ENCODE assay signal across 10 cellular contexts in the genomic region with DNA sequence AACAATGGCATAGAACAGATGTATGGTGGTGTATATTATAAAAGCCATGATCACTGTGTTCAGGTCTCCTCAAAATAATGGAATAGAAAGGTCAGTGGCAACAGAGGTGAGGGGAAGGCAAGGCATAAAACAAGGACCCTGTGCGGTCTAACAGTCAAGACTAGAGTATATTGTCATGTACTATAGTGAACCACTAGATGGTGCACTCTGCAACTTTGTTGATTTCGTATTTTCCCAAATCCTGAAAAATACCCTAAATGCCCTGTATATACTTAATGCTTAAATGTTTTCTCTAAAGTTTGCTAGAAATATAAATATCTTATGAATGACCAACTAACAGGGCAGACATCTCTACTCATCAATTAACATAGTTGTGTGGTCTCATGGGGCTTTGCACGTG.
A peak's percentile ranks its signal among the peaks of the same experiment; 100 is the strongest.
DNase-seq lines count a peak whose midpoint lies in the region; ATAC-seq and TF ChIP-seq lines count a peak whose summit lies in the region.
"Had no signal": no experiment of that assay in that cellular context is flagged by ENCODE, and none has a peak within 500 bp of the region (broad histone marks: within the 10 kb centered on the region; RNA-seq: fewer than 3 reads in every experiment).

No MANE protein-coding gene starts in this region.

- 72% methylated on average over 3 of the region's 3 CpGs for WGBS in mammary epithelial cell (ENCODE audit: low coverage, missing lambda C conversion rate)

- H3K9ac ChIP-seq in mammary epithelial cell (ENCODE audit: insufficient read depth, low read length), result no peak overlapping the region
- H3K9ac ChIP-seq in neural progenitor cell, result no peak overlapping the region

- dilution Hi-C loops in mammary epithelial cell (cut with HindIII; ENCODE audit: low sequenced_read_pairs), result no loop called here

- H4K20me1 ChIP-seq in mammary epithelial cell (ENCODE audit: insufficient read depth, low read length) (no peaks in the 10 kb centered on the region), neural progenitor cell (ENCODE audit: low read depth) (no peaks in the 10 kb centered on the region)

- no peaks in the 10 kb centered on the region for H3F3A ChIP-seq in neural progenitor cell (ENCODE audit: low read depth)

- H3K9me3 ChIP-seq in mammary epithelial cell (replicated peaks; ENCODE audit: insufficient read depth, low read length) (no peaks in the 10 kb centered on the region), neural progenitor cell (ENCODE audit: low read depth) (no peaks in the 10 kb centered on the region)

- H3K36me3 ChIP-seq in mammary epithelial cell (ENCODE audit: insufficient read depth, low read length), result no peaks in the 10 kb centered on the region
- peaks cover 4% of the 10 kb centered on the region for H3K36me3 ChIP-seq in neural progenitor cell

- CTCF ChIA-PET in GM10248 (lab: Yijun Ruan, JAX) (no interaction called here), mammary epithelial cell (lab: Charles Lee; ENCODE audit: low non-redundant PET) (no interaction called here)

- TF ChIP-seq CTCF in GM10248 (IDR thresholded peaks at IDR 0.05; ENCODE audit: control extremely low read depth, extremely low read depth, low read depth, missing control alignments) (no peak), mammary epithelial cell (conservative IDR thresholded peaks at IDR 0.05 in 1 of 2, IDR thresholded peaks at IDR 0.05 in 1 of 2; ENCODE audit: extremely low read depth in 1 of 2, insufficient read depth in 1 of 2, low read depth in 1 of 2, low read length in 2 of 2) (peak; percentile 56 to 63), neural progenitor cell (IDR thresholded peaks at IDR 0.05) (peak; percentile 63)

- no TSS peak for BruUV-seq in mammary epithelial cell (replicated peaks; lab: Mats Ljungman, UMichigan)

- no peak overlapping the region for H3K4me2 ChIP-seq in mammary epithelial cell (ENCODE audit: insufficient read depth, low read depth, low read length)
- H3K4me2 ChIP-seq in neural progenitor cell, result no peak overlapping the region

- H3K27ac ChIP-seq in mammary epithelial cell (ENCODE audit: insufficient read depth, low read depth, low read length) (no peak overlapping the region), neural progenitor cell (no peak overlapping the region)

- no peak overlapping the region for H3K27ac Mint-ChIP-seq in neural progenitor cell
- H3K27ac Mint-ChIP-seq: activated B cell treated with CpG ODN at 0.5 μM for 24 hours; naive thymus-derived CD8-positive, alpha-beta T cell had no signal

- DNase-seq in GM10248 (ENCODE audit: extremely low spot score), result peak; percentile 6
- DNase-seq in M059J (ENCODE audit: low read depth), result peak; percentile 1
- DNase-seq in mammary epithelial cell, result no peak
- peak; percentile 30 for DNase-seq in neural progenitor cell (ENCODE audit: low spot score)
- no peak for DNase-seq in stimulated activated CD8-positive, alpha-beta memory T cell treated with anti-CD3 and anti-CD28 coated beads, Interleukin-4, amount 100 ng/mL, for 48 hours
- no peak for DNase-seq in stimulated activated CD4-positive, alpha-beta T cell treated with anti-CD3 and anti-CD28 coated beads, Interleukin-4, amount 100 ng/mL, for 24 hours
- DNase-seq in amniotic stem cell (lab: John Stamatoyannopoulos, UW), result no peak
- DNase-seq: activated B cell treated with CpG ODN at 0.5 μM for 24 hours; naive thymus-derived CD8-positive, alpha-beta T cell had no signal

- H3K4me3 ChIP-seq in mammary epithelial cell (replicated peaks in 1 of 3; ENCODE audit: insufficient read depth in 1 of 3, low read depth in 2 of 3, low read length in 3 of 3) (no peak overlapping the region), neural progenitor cell (no peak overlapping the region)

- H2AFZ ChIP-seq in mammary epithelial cell (ENCODE audit: low read depth, low read length) (no peak overlapping the region), neural progenitor cell (replicated peaks) (no peak overlapping the region)

- H3K4me1 Mint-ChIP-seq in neural progenitor cell, result no peaks in the 10 kb centered on the region
- H3K4me1 Mint-ChIP-seq: activated B cell treated with CpG ODN at 0.5 μM for 24 hours; naive thymus-derived CD8-positive, alpha-beta T cell had no signal

- H3K36me3 Mint-ChIP-seq in neural progenitor cell, result no peaks in the 10 kb centered on the region
- H3K36me3 Mint-ChIP-seq: naive thymus-derived CD8-positive, alpha-beta T cell had no signal

- no peaks in the 10 kb centered on the region for H3K27me3 ChIP-seq in mammary epithelial cell (ENCODE audit: insufficient read depth, low read length)
- H3K27me3 ChIP-seq in neural progenitor cell, result no peaks in the 10 kb centered on the region

- no peak for ATAC-seq in GM18868 (IDR thresholded peaks at IDR 0.05; ENCODE audit: unreplicated experiment)
- ATAC-seq: naive thymus-derived CD8-positive, alpha-beta T cell had no signal

- H3K79me2 ChIP-seq in mammary epithelial cell (ENCODE audit: insufficient read depth, low read length), result no peaks in the 10 kb centered on the region
- no peaks in the 10 kb centered on the region for H3K79me2 ChIP-seq in neural progenitor cell (ENCODE audit: low read depth)

- intact Hi-C loops in mammary epithelial cell (cut with micrococcal nuclease), result no loop called here

- H3K4me1 ChIP-seq in mammary epithelial cell (ENCODE audit: insufficient read depth, low read length) (no peaks in the 10 kb centered on the region), neural progenitor cell (no peaks in the 10 kb centered on the region)

- POLR2A ChIA-PET in GM10248 (lab: Yijun Ruan, JAX), result no interaction called here

- H3K4me3 Mint-ChIP-seq in neural progenitor cell, result no peak overlapping the region
- H3K4me3 Mint-ChIP-seq: activated B cell treated with CpG ODN at 0.5 μM for 24 hours; naive thymus-derived CD8-positive, alpha-beta T cell had no signal

- in situ Hi-C loops in mammary epithelial cell (cut with MboI; ENCODE audit: low sequenced_read_pairs in 2 of 2), result no loop called here

- no peaks in the 10 kb centered on the region for H3K9me3 Mint-ChIP-seq in neural progenitor cell
- H3K9me3 Mint-ChIP-seq: activated B cell treated with CpG ODN at 0.5 μM for 24 hours had no signal

- no peaks in the 10 kb centered on the region for H3K27me3 Mint-ChIP-seq in neural progenitor cell (ENCODE audit: insufficient read depth, low read depth)
- H3K27me3 Mint-ChIP-seq: activated B cell treated with CpG ODN at 0.5 μM for 24 hours; naive thymus-derived CD8-positive, alpha-beta T cell had no signal

Comparison
In these comparisons a context has a peak if more than half of its experiments do, and no peak if none do; other contexts are left out.
1. DNase-seq: peak in GM10248 (single experiment), M059J (single experiment) and neural progenitor cell (single experiment); none in mammary epithelial cell (single experiment), stimulated activated CD8-positive, alpha-beta memory T cell treated with anti-CD3 and anti-CD28 coated beads, Interleukin-4, amount 100 ng/mL, for 48 hours (single experiment), stimulated activated CD4-positive, alpha-beta T cell treated with anti-CD3 and anti-CD28 coated beads, Interleukin-4, amount 100 ng/mL, for 24 hours (single experiment) and amniotic stem cell (single experiment).